ENCODE assay signal across 1 cellular context in genomic region chr1:165402517-165403111, GRCh38.
A peak's percentile ranks its signal among the peaks of the same experiment; 100 is the strongest.
TF ChIP-seq lines count a peak whose summit lies in the region.

No MANE protein-coding gene starts in this region.

TF ChIP-seq in GM12878, 131 proteins besides CTCF, POLR2A, EP300 and RAD21:
- TF ChIP-seq ZSCAN29 (IDR thresholded peaks at IDR 0.05) (no peak), STAT1 (conservative IDR thresholded peaks at IDR 0.05) (no peak), ESRRA (IDR thresholded peaks at IDR 0.05; ENCODE audit: low read length) (no peak), ZNF24 (IDR thresholded peaks at IDR 0.05) (no peak), BCL3 (IDR thresholded peaks at IDR 0.05; ENCODE audit: borderline replicate concordance, insufficient read depth, low read depth, low read length, poor library complexity, severe bottlenecking) (peak; percentile 69)
